25 cellular contexts compared by ENCODE assay signal in the genomic region with DNA sequence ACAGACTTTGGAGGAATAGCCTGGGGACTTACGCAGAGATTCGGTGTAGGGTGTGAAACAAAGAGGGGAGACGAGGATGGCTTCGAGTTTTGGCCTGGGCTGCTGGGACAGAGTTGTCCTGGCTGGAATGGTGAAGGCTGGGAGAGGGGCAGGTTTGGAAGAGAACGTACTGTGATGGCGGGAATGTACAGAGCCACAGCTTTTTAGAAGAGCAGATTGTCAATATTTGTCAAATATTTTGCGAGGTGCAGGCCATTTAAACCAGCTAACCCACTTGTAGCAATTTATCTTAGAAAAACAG. TPM values are rescaled to one million over a fixed set of nuclear protein-coding genes. Genes with fewer than 3 reads are reported as not detected.
A peak's percentile ranks its signal among the peaks of the same experiment; 100 is the strongest.
DNase-seq lines count a peak whose midpoint lies in the region; ATAC-seq, FAIRE-seq and TF ChIP-seq lines count a peak whose summit lies in the region.
"Had no signal": no experiment of that assay in that cellular context is flagged by ENCODE, and none has a peak within 500 bp of the region (broad histone marks: within the 10 kb centered on the region; RNA-seq: fewer than 3 reads in every experiment).

No MANE protein-coding gene starts in this region.

- no peaks in the 10 kb centered on the region for H3K79me2 ChIP-seq in GM12878 (ENCODE audit: control insufficient read depth, insufficient read depth, low read length)
- H3K79me2 ChIP-seq: parathyroid adenoma had no signal

- no peak for TF ChIP-seq POLR2A in GM12878 (IDR thresholded peaks at IDR 0.05; ENCODE audit: low read depth, low read length)

- intact Hi-C loops in GM12878 (cut with micrococcal nuclease; ENCODE audit: unreplicated experiment): no loop called here
- intact Hi-C loops in activated CD4-positive, alpha-beta T cell treated with anti-CD3 and anti-CD28 coated beads for 36 hours (cut with DNase I, micrococcal nuclease): no loop called here
- intact Hi-C loops in activated CD8-positive, alpha-beta T cell treated with anti-CD3 and anti-CD28 coated beads for 36 hours (cut with micrococcal nuclease): no loop called here

- peaks cover 0 to 2% of the 10 kb centered on the region in 2 experiments; a peak in 1 of 4 replicates for H3K27me3 ChIP-seq in GM12878 (replicated peaks in 1 of 2; ENCODE audit: control insufficient read depth in 2 of 2, insufficient read depth in 2 of 2, low read length in 1 of 2)
- H3K27me3 ChIP-seq: BE2C had no signal

- ATAC-seq in GM12878: no peak
- no peak for ATAC-seq in activated CD4-positive, alpha-beta T cell treated with anti-CD3 and anti-CD28 coated beads for 36 hours
- ATAC-seq in activated CD8-positive, alpha-beta T cell treated with anti-CD3 and anti-CD28 coated beads for 36 hours: no peak

- TF ChIP-seq CTCF in LNCAP (IDR thresholded peaks at IDR 0.05): peak; percentile 20; the same call in 1 of the 2 replicates
- no peak for TF ChIP-seq CTCF in GM12878 (IDR thresholded peaks at IDR 0.05 in 2 of 3, conservative IDR thresholded peaks at IDR 0.05 in 1 of 3; ENCODE audit: control insufficient read depth in 2 of 3, extremely low read depth in 1 of 3, insufficient read depth in 1 of 3, low read depth in 3 of 3, low read length in 3 of 3)
- TF ChIP-seq CTCF in osteocyte (IDR thresholded peaks at IDR 0.05): peak; percentile 10
- TF ChIP-seq CTCF in activated CD8-positive, alpha-beta T cell treated with anti-CD3 and anti-CD28 coated beads for 36 hours (IDR thresholded peaks at IDR 0.05): no peak

- no peaks in the 10 kb centered on the region for H3K36me3 Mint-ChIP-seq in activated naive CD4-positive, alpha-beta T cell treated with anti-CD3 and anti-CD28 coated beads, Interleukin-2, amount 50 U/mL, for 24 hours
- peaks cover 2% of the 10 kb centered on the region for H3K36me3 Mint-ChIP-seq in osteocyte (ENCODE audit: unreplicated experiment)
- no peaks in the 10 kb centered on the region for H3K36me3 Mint-ChIP-seq in activated CD4-positive, alpha-beta T cell treated with anti-CD3 and anti-CD28 coated beads for 36 hours (ENCODE audit: low read depth)
- no peaks in the 10 kb centered on the region for H3K36me3 Mint-ChIP-seq in activated CD8-positive, alpha-beta T cell treated with anti-CD3 and anti-CD28 coated beads for 36 hours (ENCODE audit: low read depth)

- H3K4me1 ChIP-seq in GM12878 (ENCODE audit: control insufficient read depth, insufficient read depth, low read length): peaks cover 5% of the 10 kb centered on the region; the same call in 1 of the 2 replicates
- H3K4me1 ChIP-seq: BE2C, breast epithelium, parathyroid adenoma had no signal

- H3K27me3 Mint-ChIP-seq in activated naive CD4-positive, alpha-beta T cell treated with anti-CD3 and anti-CD28 coated beads, Interleukin-2, amount 50 U/mL, for 24 hours: peaks cover 13% of the 10 kb centered on the region
- H3K27me3 Mint-ChIP-seq in osteocyte (ENCODE audit: unreplicated experiment): peaks cover 48% of the 10 kb centered on the region
- peaks cover 24% of the 10 kb centered on the region for H3K27me3 Mint-ChIP-seq in activated CD4-positive, alpha-beta T cell treated with anti-CD3 and anti-CD28 coated beads for 36 hours
- peaks cover 26% of the 10 kb centered on the region for H3K27me3 Mint-ChIP-seq in activated CD8-positive, alpha-beta T cell treated with anti-CD3 and anti-CD28 coated beads for 36 hours

- H4K20me1 ChIP-seq in GM12878 (ENCODE audit: control insufficient read depth, insufficient read depth): no peaks in the 10 kb centered on the region

- no peak overlapping the region for H3K4me3 ChIP-seq in GM12878
- H3K4me3 ChIP-seq: breast epithelium, heart left ventricle, mucosa of descending colon, transverse colon had no signal

- no peak overlapping the region for H3K4me2 ChIP-seq in GM12878 (ENCODE audit: control insufficient read depth, insufficient read depth)
- H3K4me2 ChIP-seq: KMS-11 had no signal

- H3K9me3 ChIP-seq in GM12878 (replicated peaks; ENCODE audit: control insufficient read depth, insufficient read depth, low read length): no peaks in the 10 kb centered on the region; the same call in 2 of the 3 replicates
- H3K9me3 ChIP-seq: BE2C, breast epithelium, mucosa of descending colon, transverse colon had no signal

- POLR2A ChIA-PET in GM12878 (lab: Charles Lee): interaction anchor here (1.2 kb wide), 1 partner anchor 26 kb away, joined by 3 read pairs; no protein-coding TSS in a partner anchor
- POLR2A ChIA-PET in activated CD4-positive, alpha-beta T cell treated with anti-CD3 and anti-CD28 coated beads for 36 hours (lab: Charles Lee): no interaction called here
- POLR2A ChIA-PET in activated CD8-positive, alpha-beta T cell treated with anti-CD3 and anti-CD28 coated beads for 36 hours (lab: Charles Lee): interaction anchor here (1.7 kb wide), 1 partner anchor 74 kb away, joined by 3 read pairs; no protein-coding TSS in a partner anchor

- RAD21 ChIA-PET in GM12878 (lab: Charles Lee; ENCODE audit: unreplicated experiment): interaction anchor here (1.6 kb wide), 1 partner anchor 26 kb away, joined by 6 read pairs; no protein-coding TSS in a partner anchor

- in situ Hi-C loops in GM12878 (cut with MboI): no loop called here

- no peak overlapping the region for H3K4me3 Mint-ChIP-seq in activated naive CD4-positive, alpha-beta T cell treated with anti-CD3 and anti-CD28 coated beads, Interleukin-2, amount 50 U/mL, for 24 hours
- no peak overlapping the region for H3K4me3 Mint-ChIP-seq in osteocyte (ENCODE audit: unreplicated experiment)
- no peak overlapping the region for H3K4me3 Mint-ChIP-seq in activated CD4-positive, alpha-beta T cell treated with anti-CD3 and anti-CD28 coated beads for 36 hours
- no peak overlapping the region for H3K4me3 Mint-ChIP-seq in activated CD8-positive, alpha-beta T cell treated with anti-CD3 and anti-CD28 coated beads for 36 hours
- H3K4me3 Mint-ChIP-seq: activated naive CD4-positive, alpha-beta T cell treated with anti-CD3 and anti-CD28 coated beads for 36 hours; activated T-cell treated with anti-CD3 and anti-CD28 coated beads, Interleukin-2, amount 50 U/mL, for 24 hours; nephron progenitor cell had no signal

- no peak overlapping the region for H3K9ac ChIP-seq in GM12878 (ENCODE audit: control insufficient read depth, insufficient read depth, low read length)
- H3K9ac ChIP-seq: KMS-11, parathyroid adenoma had no signal

- no peak for TF ChIP-seq RAD21 in GM12878 (IDR thresholded peaks at IDR 0.05; ENCODE audit: insufficient read depth, low read depth, low read length)

- no peak overlapping the region for H2AFZ ChIP-seq in GM12878 (ENCODE audit: control insufficient read depth, low read depth, low read length)
- H2AFZ ChIP-seq: parathyroid adenoma had no signal

- WGBS in GM12878 (ENCODE audit: insufficient coverage, insufficient replicate concordance, low lambda C conversion rate, missing lambda C conversion rate): 17% methylated on average over 7 of the region's 7 CpGs

- no peak for DNase-seq in activated naive CD4-positive, alpha-beta T cell (lab: John Stamatoyannopoulos, UW)
- DNase-seq in GM12878 (ENCODE audit: low read depth, low spot score) (no peak), osteocyte (ENCODE audit: extremely low spot score, unreplicated experiment) (no peak), NCI-H187 treated with DMSO at 0.1 percent for 48 hours (lab: John Stamatoyannopoulos, UW) (no peak)
- DNase-seq in activated CD4-positive, alpha-beta T cell treated with anti-CD3 and anti-CD28 coated beads for 36 hours: no peak
- DNase-seq in activated CD8-positive, alpha-beta T cell treated with anti-CD3 and anti-CD28 coated beads for 36 hours: no peak
- DNase-seq: BE2C, DMS79, kidney, NCI-H1436, NCI-H2107, NCI-H446, NCI-H82 had no signal

- SMC1A ChIA-PET in GM12878 (lab: Charles Lee; ENCODE audit: uncharacterized antibody, unreplicated experiment): interaction anchor here (0.7 to 1.7 kb wide), 7 partner anchors 10 to 81 kb away, joined by 3 to 8 read pairs (median 3); no protein-coding TSS in a partner anchor

- no peak for FAIRE-seq in GM12878 (lab: Jason Lieb, UNC)
- FAIRE-seq: colon, kidney had no signal

- peaks cover 11% of the 10 kb centered on the region for H3K4me1 Mint-ChIP-seq in activated naive CD4-positive, alpha-beta T cell treated with anti-CD3 and anti-CD28 coated beads, Interleukin-2, amount 50 U/mL, for 24 hours
- H3K4me1 Mint-ChIP-seq in osteocyte (ENCODE audit: unreplicated experiment): peaks cover 6% of the 10 kb centered on the region
- H3K4me1 Mint-ChIP-seq in activated CD4-positive, alpha-beta T cell treated with anti-CD3 and anti-CD28 coated beads for 36 hours: peaks cover 15% of the 10 kb centered on the region
- H3K4me1 Mint-ChIP-seq in activated CD8-positive, alpha-beta T cell treated with anti-CD3 and anti-CD28 coated beads for 36 hours (ENCODE audit: low read depth): peaks cover 10% of the 10 kb centered on the region

- H3K27ac ChIP-seq in GM12878 (ENCODE audit: control insufficient read depth, insufficient read depth): no peak overlapping the region
- H3K27ac ChIP-seq: breast epithelium, heart left ventricle, KMS-11, parathyroid adenoma, transverse colon had no signal

- CTCF ChIA-PET in GM12878 (lab: Yijun Ruan, JAX): interaction anchor here (0.7 to 4.4 kb wide), 30 partner anchors 9 to 602 kb away, joined by 3 to 27 read pairs (median 4); no protein-coding TSS in a partner anchor
- CTCF ChIA-PET in activated CD4-positive, alpha-beta T cell treated with anti-CD3 and anti-CD28 coated beads for 36 hours (lab: Charles Lee): interaction anchor here (0.7 to 3.7 kb wide), 14 partner anchors 10 to 142 kb away, joined by 3 to 16 read pairs (median 3); a partner anchor contains a TSS
- CTCF ChIA-PET in activated CD8-positive, alpha-beta T cell treated with anti-CD3 and anti-CD28 coated beads for 36 hours (lab: Charles Lee): interaction anchor here (0.7 to 5.3 kb wide), 14 partner anchors 9 to 136 kb away, joined by 3 to 49 read pairs (median 5); a partner anchor contains a TSS

- no peaks in the 10 kb centered on the region for H3K36me3 ChIP-seq in GM12878 (ENCODE audit: control insufficient read depth in 2 of 2, insufficient read depth in 2 of 2, low read length in 1 of 2)
- H3K36me3 ChIP-seq: BE2C, breast epithelium, heart left ventricle, transverse colon had no signal

- H3K27ac Mint-ChIP-seq in activated naive CD4-positive, alpha-beta T cell treated with anti-CD3 and anti-CD28 coated beads, Interleukin-2, amount 50 U/mL, for 24 hours: peak overlapping the region; percentile 61
- H3K27ac Mint-ChIP-seq in osteocyte (ENCODE audit: unreplicated experiment): no peak overlapping the region
- H3K27ac Mint-ChIP-seq in activated CD4-positive, alpha-beta T cell treated with anti-CD3 and anti-CD28 coated beads for 36 hours: no peak overlapping the region
- H3K27ac Mint-ChIP-seq in activated CD8-positive, alpha-beta T cell treated with anti-CD3 and anti-CD28 coated beads for 36 hours: no peak overlapping the region
- H3K27ac Mint-ChIP-seq: activated naive CD4-positive, alpha-beta T cell treated with anti-CD3 and anti-CD28 coated beads for 36 hours; activated T-cell treated with anti-CD3 and anti-CD28 coated beads, Interleukin-2, amount 50 U/mL, for 24 hours; nephron progenitor cell had no signal

- no TSS peak for BruUV-seq in GM12878 (replicated peaks; lab: Mats Ljungman, UMichigan)

- no peaks in the 10 kb centered on the region for H3K9me3 Mint-ChIP-seq in activated naive CD4-positive, alpha-beta T cell treated with anti-CD3 and anti-CD28 coated beads, Interleukin-2, amount 50 U/mL, for 24 hours
- H3K9me3 Mint-ChIP-seq in osteocyte (ENCODE audit: unreplicated experiment): no peaks in the 10 kb centered on the region
- no peaks in the 10 kb centered on the region for H3K9me3 Mint-ChIP-seq in activated CD4-positive, alpha-beta T cell treated with anti-CD3 and anti-CD28 coated beads for 36 hours (ENCODE audit: low read depth)
- H3K9me3 Mint-ChIP-seq in activated CD8-positive, alpha-beta T cell treated with anti-CD3 and anti-CD28 coated beads for 36 hours: no peaks in the 10 kb centered on the region
- H3K9me3 Mint-ChIP-seq: activated T-cell treated with anti-CD3 and anti-CD28 coated beads, Interleukin-2, amount 50 U/mL, for 24 hours had no signal

- TF ChIP-seq EP300 in GM12878 (IDR thresholded peaks at IDR 0.05; ENCODE audit: borderline replicate concordance in 1 of 2, control insufficient read depth in 1 of 2, low read depth in 2 of 2, low read length in 2 of 2): no peak

RNA-seq across cellular contexts. Expression of a gene that starts 14.4 kb away (rescaled TPM):
- total RNA-seq in GM12878 (2013; cell fraction: nucleolus; rRNA removed): 42.5 and 42.9 TPM in 2 replicates
- total RNA-seq in GM12878 (2014; rRNA removed): 110 and 131 TPM in 2 replicates
- total RNA-seq in GM12878 (2014; rRNA removed; fragmentation: Illumina TruSeq; extraction: Trizol): 102 and 110 TPM in 2 replicates
- 155 and 167 TPM in 2 replicates for total RNA-seq in GM12878 (2021)
- polyA plus RNA-seq in GM12878 (2011; ENCODE audit: low read depth): 46.6 TPM
- polyA plus RNA-seq in GM12878 (2011; rRNA removed): 57.5 and 96.3 TPM in 2 replicates
- 139 and 172 TPM in 2 replicates for polyA plus RNA-seq in GM12878 (2011; cell fraction: cytosol; rRNA removed)
- 53.0 and 55.2 TPM in 2 replicates for polyA plus RNA-seq in GM12878 (2011; cell fraction: nucleus; rRNA removed)
- 79.4 and 173 TPM in 2 replicates for polyA plus RNA-seq in GM12878 (2012)
- polyA plus RNA-seq in GM12878 (2014; fragmentation: Illumina TruSeq; extraction: Trizol): 82.9 and 170 TPM in 2 replicates
- 10 to 100 TPM in 1 of 2 experiments, 1 to 10 TPM in 1; 5.4 to 16.9 TPM for polyA plus RNA-seq in GM12878 (2014; fragmentation: Nextera tagmentation; extraction: Ambion mirVana)
- polyA plus RNA-seq in GM12878 (2014; rRNA removed): 185 and 204 TPM in 2 replicates
- 100 to 1,000 TPM; 191 to 195 TPM for polyA plus RNA-seq in GM12878 (2016; fragmentation: Nextera tagmentation; extraction: Ambion mirVana)
- polyA minus RNA-seq in GM12878 (2011; rRNA and poly(A)+ RNA removed): 118 and 121 TPM in 2 replicates
- polyA minus RNA-seq in GM12878 (2011; cell fraction: cytosol; rRNA and poly(A)+ RNA removed): 26.1 and 33.1 TPM in 2 replicates
- polyA minus RNA-seq in GM12878 (2011; cell fraction: nucleus; rRNA and poly(A)+ RNA removed): 5.1 and 9.5 TPM in 2 replicates
- 503 and 526 TPM in 2 replicates for total RNA-seq in osteocyte
- total RNA-seq in activated CD4-positive, alpha-beta T cell treated with anti-CD3 and anti-CD28 coated beads for 36 hours: 10 to 100 TPM; 29.6 to 32.9 TPM
- 10 to 100 TPM; 43.2 to 43.4 TPM for total RNA-seq in activated CD8-positive, alpha-beta T cell treated with anti-CD3 and anti-CD28 coated beads for 36 hours

Comparison
In these comparisons a context has a peak if more than half of its experiments do, and no peak if none do; other contexts are left out.
1. CTCF ChIP-seq: peak in LNCAP (single experiment) and osteocyte (single experiment); none in GM12878 (0 of 3) and activated CD8-positive, alpha-beta T cell treated with anti-CD3 and anti-CD28 coated beads for 36 hours (single experiment).